In the genomic region with DNA sequence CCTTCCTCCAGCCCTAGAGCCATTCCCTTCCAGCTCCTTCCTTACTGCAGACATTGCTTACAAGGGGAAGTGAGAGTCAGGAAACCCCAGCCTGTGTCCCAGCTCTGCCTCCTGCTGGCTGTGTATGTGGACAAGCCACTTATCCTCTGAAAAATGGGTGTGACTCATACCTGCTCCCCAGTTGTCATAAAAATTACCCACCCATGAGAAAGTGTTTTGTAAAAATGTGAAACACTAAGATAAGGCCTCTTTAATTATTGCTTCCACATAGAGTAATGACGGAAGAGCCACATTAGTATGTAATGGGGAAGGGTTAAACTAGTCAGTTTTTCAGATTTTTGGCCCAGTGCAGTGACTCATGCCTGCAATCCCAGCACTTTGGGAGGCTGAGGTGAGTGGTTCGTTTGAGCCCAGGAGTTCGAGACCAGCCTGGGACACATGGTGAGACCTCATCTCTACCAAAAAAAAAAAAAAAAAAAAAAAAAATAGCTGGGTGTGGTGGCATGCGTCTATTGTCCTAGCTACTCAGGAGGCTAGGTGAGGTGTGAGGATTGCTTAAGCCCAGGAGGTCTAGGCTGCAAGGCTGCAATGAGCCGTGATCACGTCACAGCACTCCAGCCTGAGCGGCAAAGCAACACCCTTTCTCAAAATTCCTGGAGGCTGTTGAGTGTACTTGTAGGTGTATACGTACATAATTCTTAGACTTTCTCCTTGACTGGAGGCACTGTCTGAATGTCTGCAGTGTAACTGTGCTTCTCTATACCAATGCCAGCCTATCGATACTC, we compare ENCODE assay signal across 9 cellular contexts.
DNase-seq lines count a peak whose midpoint lies in the region; ATAC-seq and TF ChIP-seq lines count a peak whose summit lies in the region.
"Had no signal": no experiment of that assay in that cellular context is flagged by ENCODE, and none has a peak within 500 bp of the region (broad histone marks: within the 10 kb centered on the region; RNA-seq: fewer than 3 reads in every experiment).

No MANE protein-coding gene starts in this region.

- H3K4me1 ChIP-seq in Panc1 (ENCODE audit: control insufficient read depth, insufficient read depth, low read length) (peaks cover 31% of the 10 kb centered on the region), smooth muscle cell (ENCODE audit: low read depth) (no peaks in the 10 kb centered on the region)

- BruUV-seq in Panc1 (replicated peaks; lab: Mats Ljungman, UMichigan) = no TSS peak

- H3K9ac ChIP-seq in smooth muscle cell (ENCODE audit: low read depth) = no peak overlapping the region

- no peaks in the 10 kb centered on the region for H3K4me1 Mint-ChIP-seq in activated CD4-positive, alpha-beta T cell treated with anti-CD3 and anti-CD28 coated beads, Interleukin-2, amount 10 ng/mL, durations not matched to agents 7 days and 5 days
- H3K4me1 Mint-ChIP-seq: naive B cell had no signal

- WGBS in smooth muscle cell (ENCODE audit: low lambda C conversion rate) = 84% methylated on average over 8 of the region's 9 CpGs

- no peak overlapping the region for H3K4me2 ChIP-seq in smooth muscle cell

- no peaks in the 10 kb centered on the region for H3K79me2 ChIP-seq in smooth muscle cell (ENCODE audit: low read depth)

- H2AFZ ChIP-seq in smooth muscle cell (ENCODE audit: low read depth) = no peak overlapping the region

- POLR2A ChIA-PET in Panc1 (lab: Charles Lee) = interaction anchor here (0.6 to 0.7 kb wide), 2 partner anchors 8 to 34 kb away, joined by 3 read pairs; no protein-coding TSS in a partner anchor
- POLR2A ChIA-PET in activated CD4-positive, alpha-beta T cell treated with anti-CD3 and anti-CD28 coated beads, Interleukin-2, amount 10 ng/mL, durations not matched to agents 7 days and 5 days (lab: Charles Lee) = no interaction called here

- H3K9me3 Mint-ChIP-seq in activated CD4-positive, alpha-beta T cell treated with anti-CD3 and anti-CD28 coated beads, Interleukin-2, amount 10 ng/mL, durations not matched to agents 7 days and 5 days = no peaks in the 10 kb centered on the region

- H3K4me3 ChIP-seq in Panc1 (ENCODE audit: low read depth in 2 of 2, low read length in 2 of 2) (no peak overlapping the region; a peak in 1 of 4 replicates), smooth muscle cell (no peak overlapping the region)

- no peaks in the 10 kb centered on the region for H4K20me1 ChIP-seq in smooth muscle cell (ENCODE audit: low read depth)

- TF ChIP-seq CTCF in Panc1 (IDR thresholded peaks at IDR 0.05) = no peak; the same call in 1 of the 2 replicates
- TF ChIP-seq CTCF in smooth muscle cell (IDR thresholded peaks at IDR 0.05; ENCODE audit: borderline replicate concordance, insufficient read depth, poor library complexity, severe bottlenecking) = peak; percentile 27

- H3F3A ChIP-seq in smooth muscle cell (ENCODE audit: low read depth) = no peaks in the 10 kb centered on the region

- intact Hi-C loops in Panc1 (cut with micrococcal nuclease; ENCODE audit: unreplicated experiment) = no loop called here

- CTCF ChIA-PET in Panc1 (lab: Charles Lee) = interaction anchor here (0.6 to 1.5 kb wide), 5 partner anchors 10 to 148 kb away, joined by 5 to 7 read pairs (median 6); no protein-coding TSS in a partner anchor
- CTCF ChIA-PET in activated CD4-positive, alpha-beta T cell treated with anti-CD3 and anti-CD28 coated beads, Interleukin-2, amount 10 ng/mL, durations not matched to agents 7 days and 5 days (lab: Charles Lee) = interaction anchor here (1.3 to 1.6 kb wide), 2 partner anchors 8 to 11 kb away, joined by 3 to 5 read pairs; no protein-coding TSS in a partner anchor

- H3K27ac ChIP-seq in Panc1 (ENCODE audit: low read length) = peak overlapping the region; percentile 67
- H3K27ac ChIP-seq in smooth muscle cell (ENCODE audit: low read depth) = no peak overlapping the region

- no peak overlapping the region for H3K27ac Mint-ChIP-seq in activated CD4-positive, alpha-beta T cell treated with anti-CD3 and anti-CD28 coated beads, Interleukin-2, amount 10 ng/mL, durations not matched to agents 7 days and 5 days
- H3K27ac Mint-ChIP-seq: naive B cell had no signal

- H3K36me3 ChIP-seq in Panc1 (ENCODE audit: control insufficient read depth, insufficient read depth, low read length) = no peaks in the 10 kb centered on the region
- no peaks in the 10 kb centered on the region for H3K36me3 ChIP-seq in smooth muscle cell (ENCODE audit: low read depth)

- H3K27me3 ChIP-seq in Panc1 (ENCODE audit: control insufficient read depth, insufficient read depth, low read length) = no peaks in the 10 kb centered on the region
- H3K27me3 ChIP-seq in smooth muscle cell (ENCODE audit: low read depth) = no peaks in the 10 kb centered on the region

- no peak overlapping the region for H3K4me3 Mint-ChIP-seq in activated CD4-positive, alpha-beta T cell treated with anti-CD3 and anti-CD28 coated beads, Interleukin-2, amount 10 ng/mL, durations not matched to agents 7 days and 5 days
- H3K4me3 Mint-ChIP-seq: naive B cell had no signal

- no peaks in the 10 kb centered on the region for H3K27me3 Mint-ChIP-seq in activated CD4-positive, alpha-beta T cell treated with anti-CD3 and anti-CD28 coated beads, Interleukin-2, amount 10 ng/mL, durations not matched to agents 7 days and 5 days

- in situ Hi-C loops in Panc1 (cut with HindIII; ENCODE audit: low pct_unique_long_range_greater_than_20kb, low sequenced_read_pairs) = no loop called here

- H3K36me3 Mint-ChIP-seq in activated CD4-positive, alpha-beta T cell treated with anti-CD3 and anti-CD28 coated beads, Interleukin-2, amount 10 ng/mL, durations not matched to agents 7 days and 5 days (ENCODE audit: low read depth) = no peaks in the 10 kb centered on the region
- H3K36me3 Mint-ChIP-seq: naive B cell had no signal

- ATAC-seq in Panc1 = peak; percentile 81
- no peak for ATAC-seq in GM21786 (IDR thresholded peaks at IDR 0.05; ENCODE audit: unreplicated experiment)

- H3K9me3 ChIP-seq in Panc1 (ENCODE audit: control insufficient read depth, insufficient read depth, low read depth, low read length) (no peaks in the 10 kb centered on the region), smooth muscle cell (replicated peaks; ENCODE audit: low read depth) (no peaks in the 10 kb centered on the region)

- DNase-seq in DMS 273 (lab: John Stamatoyannopoulos, UW; ENCODE audit: unreplicated experiment) (peak; percentile 66), DMS 273 treated with DMSO at 0.1 percent for 48 hours (lab: John Stamatoyannopoulos, UW) (no peak), Panc1 (ENCODE audit: low read depth, low spot score) (peak; percentile 58), germinal center (ENCODE audit: low spot score) (peak; percentile 65), smooth muscle cell (lab: John Stamatoyannopoulos, UW; ENCODE audit: unreplicated experiment) (no peak), putamen (ENCODE audit: low spot score) (no peak)
- DNase-seq in activated CD4-positive, alpha-beta T cell treated with anti-CD3 and anti-CD28 coated beads, Interleukin-2, amount 10 ng/mL, durations not matched to agents 7 days and 5 days = no peak
- DNase-seq: naive B cell had no signal

Comparison
In these comparisons a context has a peak if more than half of its experiments do, and no peak if none do; other contexts are left out.
1. DNase-seq: peak in DMS 273 (single experiment), Panc1 (single experiment) and germinal center (single experiment); none in DMS 273 treated with DMSO at 0.1 percent for 48 hours (single experiment), smooth muscle cell (single experiment), activated CD4-positive, alpha-beta T cell treated with anti-CD3 and anti-CD28 coated beads, Interleukin-2, amount 10 ng/mL, durations not matched to agents 7 days and 5 days (single experiment) and putamen (single experiment).